Comparison of ENCODE assay signal across 8 cellular contexts in genomic region chr5:107542428-107542827, GRCh38.
DNase-seq lines count a peak whose midpoint lies in the region; ATAC-seq and TF ChIP-seq lines count a peak whose summit lies in the region.

No MANE protein-coding gene starts in this region.

- no peaks in the 10 kb centered on the region for H3K27me3 ChIP-seq in OCI-LY1 (ENCODE audit: insufficient read depth, low read length)

- no peaks in the 10 kb centered on the region for H3K36me3 ChIP-seq in OCI-LY1 (ENCODE audit: insufficient read depth, low read length)

- H4K20me1 ChIP-seq in OCI-LY1 (ENCODE audit: insufficient read depth, low read length), result no peaks in the 10 kb centered on the region

- peaks cover 89% of the 10 kb centered on the region for H3K4me1 ChIP-seq in OCI-LY1 (ENCODE audit: insufficient read depth, low read length, severe bottlenecking)

- H3F3A ChIP-seq in OCI-LY1 (ENCODE audit: insufficient read depth, low read length), result no peaks in the 10 kb centered on the region

- H3K9me3 ChIP-seq in OCI-LY1 (ENCODE audit: low read length), result no peaks in the 10 kb centered on the region

- no peak overlapping the region for H3K9ac ChIP-seq in OCI-LY1 (ENCODE audit: low read length)

- no peaks in the 10 kb centered on the region for H3K9me2 ChIP-seq in OCI-LY1 (ENCODE audit: low read depth, low read length)

- peak overlapping the region; percentile 18; the same call in 1 of the 2 replicates for H3K4me2 ChIP-seq in OCI-LY1 (ENCODE audit: low read length)

- H3K4me3 ChIP-seq in OCI-LY1 (ENCODE audit: low read depth, low read length, poor library complexity, severe bottlenecking) (no peak overlapping the region), fibroblast of mammary gland (ENCODE audit: control insufficient read depth, low read depth, low read length) (no peak overlapping the region)

- H3K27ac ChIP-seq in OCI-LY1 (ENCODE audit: low read depth, low read length, poor library complexity, severe bottlenecking), result peak overlapping the region; percentile 2

- no peak overlapping the region for H2AFZ ChIP-seq in OCI-LY1 (ENCODE audit: low read length)

- TF ChIP-seq CTCF in OCI-LY1 (IDR thresholded peaks at IDR 0.05; ENCODE audit: low read length) (no peak), fibroblast of mammary gland (conservative IDR thresholded peaks at IDR 0.05; ENCODE audit: control insufficient read depth, insufficient read depth, low read depth, low read length) (no peak)

- no peak for ATAC-seq in GM21529 (IDR thresholded peaks at IDR 0.05; ENCODE audit: unreplicated experiment)

- H3K79me2 ChIP-seq in OCI-LY1 (ENCODE audit: insufficient read depth, low read length), result no peaks in the 10 kb centered on the region

- DNase-seq in NCI-H2196 (lab: John Stamatoyannopoulos, UW; ENCODE audit: unreplicated experiment), result peak; percentile 60
- DNase-seq in NCI-H2196 treated with DMSO at 0.1 percent for 48 hours (lab: John Stamatoyannopoulos, UW; ENCODE audit: unreplicated experiment), result no peak
- DNase-seq in fibroblast of mammary gland (ENCODE audit: low read depth), result peak; percentile 97
- DNase-seq in renal cortical epithelial cell (ENCODE audit: low read depth), result peak; percentile 97
- DNase-seq in NCI-H1930 (lab: John Stamatoyannopoulos, UW), result no peak
- DNase-seq in NCI-H526 treated with DMSO at 0.1 percent for 48 hours (lab: John Stamatoyannopoulos, UW), result no peak

Comparison
In these comparisons a context has a peak if more than half of its experiments do, and no peak if none do; other contexts are left out.
1. DNase-seq: peak in NCI-H2196 (single experiment), fibroblast of mammary gland (single experiment) and renal cortical epithelial cell (single experiment); none in NCI-H2196 treated with DMSO at 0.1 percent for 48 hours (single experiment), NCI-H1930 (0 of 2) and NCI-H526 treated with DMSO at 0.1 percent for 48 hours (single experiment).